In the genomic region with DNA sequence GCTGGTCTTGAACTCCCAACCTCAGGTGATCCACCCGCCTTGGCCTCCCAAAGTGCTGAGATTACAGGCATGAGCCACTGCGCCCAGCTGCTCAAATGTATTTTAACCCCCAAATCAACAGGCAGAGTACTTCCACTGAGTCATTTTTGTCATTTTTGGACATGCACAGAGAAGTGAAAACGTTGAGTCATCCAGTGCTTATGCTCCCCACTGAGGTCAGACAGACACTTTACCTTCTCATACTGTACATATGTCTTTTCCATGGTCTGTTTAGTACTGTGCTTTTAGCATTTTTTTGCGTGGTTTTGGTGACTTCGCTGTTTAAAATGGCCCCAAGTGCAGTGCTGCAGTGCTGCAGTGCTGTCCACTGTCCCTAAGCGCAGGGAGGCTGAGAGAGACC, we compare ENCODE assay signal across 8 cellular contexts.
DNase-seq lines count a peak whose midpoint lies in the region; ATAC-seq, FAIRE-seq and TF ChIP-seq lines count a peak whose summit lies in the region.
"Not testable (repeated sequence)": the region's sequence is repeated elsewhere in the genome, so short reads cannot be mapped to it uniquely, and the experiment has no call there.

No MANE protein-coding gene starts in this region.

- H3K27ac ChIP-seq in K562 (ENCODE audit: extremely low read depth, low read depth, low read length) = not testable (repeated sequence)

- H3K36me3 ChIP-seq in K562 (ENCODE audit: control insufficient read depth, insufficient read depth, low read length) = not testable (repeated sequence)

- H3K4me3 Mint-ChIP-seq in activated B cell treated with CpG ODN at 0.5 μM for 24 hours = not testable (repeated sequence)

- TF ChIP-seq CTCF in activated B cell treated with CpG ODN at 0.5 μM for 24 hours (IDR thresholded peaks at IDR 0.05); K562 (IDR thresholded peaks at IDR 0.05 in 2 of 3, conservative IDR thresholded peaks at IDR 0.05 in 1 of 3; ENCODE audit: insufficient read depth in 2 of 3, low read depth in 1 of 3, low read length in 3 of 3): not testable (repeated sequence)

- H3K9me3 ChIP-seq in K562 (replicated peaks; ENCODE audit: control insufficient read depth, insufficient read depth, low read depth, low read length) = not testable (repeated sequence)

- H2AFZ ChIP-seq in K562 (ENCODE audit: low read depth, low read length) = not testable (repeated sequence)

- not testable (repeated sequence) for TF ChIP-seq POLR2A in K562 (conservative IDR thresholded peaks at IDR 0.05)

- H3K27me3 ChIP-seq in K562 (ENCODE audit: control insufficient read depth in 2 of 2, insufficient read depth in 2 of 2, low read length in 2 of 2) = not testable (repeated sequence)

- POLR2A ChIA-PET in activated B cell treated with CpG ODN at 0.5 μM for 24 hours (lab: Charles Lee) (interaction anchor here (0.7 kb wide), 1 partner anchor 128 kb away, joined by 8 read pairs; no protein-coding TSS in a partner anchor), K562 (lab: Yijun Ruan, JAX) (interaction anchor here (0.6 kb wide), 1 partner anchor 113 kb away, joined by 3 read pairs; no protein-coding TSS in a partner anchor)

- not testable (repeated sequence) for H3K79me2 ChIP-seq in K562 (ENCODE audit: control insufficient read depth, insufficient read depth, low read length)

- H3K27me3 Mint-ChIP-seq in activated B cell treated with CpG ODN at 0.5 μM for 24 hours = not testable (repeated sequence)

- DNase-seq in Caki2 (ENCODE audit: low read depth) (peak; percentile 12), HT1080 (ENCODE audit: low read depth) (peak; percentile 80), K562 (ENCODE audit: extremely low read depth in 1 of 4, low spot score in 3 of 4) (peak in 1 of 4 experiments; percentile 41), skeletal muscle cell (ENCODE audit: low read depth) (peak; percentile 36)
- DNase-seq in activated B cell treated with CpG ODN at 0.5 μM for 24 hours = not testable (repeated sequence)

- ATAC-seq in GM18873 (IDR thresholded peaks at IDR 0.05; ENCODE audit: low FRiP score, unreplicated experiment) (peak; percentile 87), GM21576 (IDR thresholded peaks at IDR 0.05; ENCODE audit: unreplicated experiment) (peak; percentile 90), HG03025 (IDR thresholded peaks at IDR 0.05; ENCODE audit: low FRiP score, unreplicated experiment) (peak; percentile 74), activated B cell treated with CpG ODN at 0.5 μM for 24 hours (ENCODE audit: low read depth) (peak; percentile 77), K562 (peak; percentile 51; the same call in 1 of the 3 replicates)

- peak overlapping the region; percentile 47 for H3K27ac Mint-ChIP-seq in activated B cell treated with CpG ODN at 0.5 μM for 24 hours

- intact Hi-C loops in activated B cell treated with CpG ODN at 0.5 μM for 24 hours (cut with micrococcal nuclease); K562 (cut with micrococcal nuclease): not testable (repeated sequence)

- not testable (repeated sequence) for H3K4me1 Mint-ChIP-seq in activated B cell treated with CpG ODN at 0.5 μM for 24 hours

- H4K20me1 ChIP-seq in K562 (replicated peaks; ENCODE audit: control insufficient read depth, insufficient read depth, low read length) = not testable (repeated sequence)

- H3K36me3 Mint-ChIP-seq in activated B cell treated with CpG ODN at 0.5 μM for 24 hours (ENCODE audit: low read depth) = not testable (repeated sequence)

- not testable (repeated sequence) for H3K9ac ChIP-seq in K562 (ENCODE audit: insufficient read depth in 1 of 2, low read depth in 2 of 2, low read length in 2 of 2)

- not testable (repeated sequence) for TF ChIP-seq EP300 in K562 (IDR thresholded peaks at IDR 0.05; ENCODE audit: low read length)

- not testable (repeated sequence) for H3K4me3 ChIP-seq in K562; skeletal muscle cell (ENCODE audit: low read depth, low read length)

- not testable (repeated sequence) for FAIRE-seq in K562 (lab: Jason Lieb, UNC)

- CTCF ChIA-PET in activated B cell treated with CpG ODN at 0.5 μM for 24 hours (lab: Charles Lee) = interaction anchor here (3.6 kb wide), 1 partner anchor 167 kb away, joined by 25 read pairs; the partner anchor contains the start of genes TTC19 and ZSWIM7
- CTCF ChIA-PET in K562 (lab: Yijun Ruan, JAX; ENCODE audit: low intra/inter-chr PET ratio) = not testable (repeated sequence)

- not testable (repeated sequence) for H3K9me1 ChIP-seq in K562 (ENCODE audit: control insufficient read depth, insufficient read depth, low read length)

- not testable (repeated sequence) for BruUV-seq in K562 (replicated peaks; lab: Mats Ljungman, UMichigan)

- H3K4me2 ChIP-seq in K562 (ENCODE audit: insufficient read depth, low read length) = not testable (repeated sequence)

- WGBS in K562 (ENCODE audit: insufficient coverage, low coverage, missing lambda C conversion rate) = 17% methylated on average over 6 of the region's 6 CpGs

- in situ Hi-C loops in Caki2 (cut with HindIII; ENCODE audit: low pct_unique_long_range_greater_than_20kb, low sequenced_read_pairs) = not testable (repeated sequence)
- in situ Hi-C loops in K562 (cut with MboI) = loop anchor here (10.0 kb wide), 1 partner anchor 114 kb away; the partner anchor contains the start of gene ADORA2B

- not testable (repeated sequence) for TF ChIP-seq RAD21 in K562 (CRISPR knock-in tag; conservative IDR thresholded peaks at IDR 0.05 in 1 of 2, IDR thresholded peaks at IDR 0.05 in 1 of 2)

- not testable (repeated sequence) for H3K9me3 Mint-ChIP-seq in activated B cell treated with CpG ODN at 0.5 μM for 24 hours

- H3K4me1 ChIP-seq in K562 (replicated peaks in 1 of 2; ENCODE audit: control insufficient read depth in 2 of 2, insufficient read depth in 2 of 2, low read length in 2 of 2) = not testable (repeated sequence)

TF ChIP-seq in K562, 482 proteins besides CTCF, POLR2A, EP300 and RAD21:
- peak; percentile 54; the same call in 1 of the 2 replicates for TF ChIP-seq JUND (IDR thresholded peaks at IDR 0.05; ENCODE audit: borderline replicate concordance, low read depth, low read length)
- TF ChIP-seq JUND (tag; IDR thresholded peaks at IDR 0.05; ENCODE audit: borderline replicate concordance, low read depth, low read length); ATF3 (CRISPR knock-in tag; conservative IDR thresholded peaks at IDR 0.05): not testable (repeated sequence)
- peak; percentile 77 for TF ChIP-seq ZNF316 (IDR thresholded peaks at IDR 0.05)
- TF ChIP-seq ARID1B (IDR thresholded peaks at IDR 0.05) = peak; percentile 19; the same call in 1 of the 2 replicates
- peak; percentile 60 for TF ChIP-seq ATF3 (IDR thresholded peaks at IDR 0.05)
- TF ChIP-seq C11orf30 (IDR thresholded peaks at IDR 0.05; ENCODE audit: low read depth) = peak; percentile 68
- TF ChIP-seq FOSL1 (tag; conservative IDR thresholded peaks at IDR 0.05) = peak; percentile 42; the same call in 1 of the 2 replicates
- peak; percentile 14; the same call in 1 of the 2 replicates for TF ChIP-seq MAFF (IDR thresholded peaks at IDR 0.05; ENCODE audit: low read length)
- peak; percentile 25; the same call in 1 of the 2 replicates for TF ChIP-seq SMARCE1 (IDR thresholded peaks at IDR 0.05)
- peak; percentile 72 for TF ChIP-seq NFE2 (IDR thresholded peaks at IDR 0.05; ENCODE audit: low read depth)
- TF ChIP-seq MAFG (tag; conservative IDR thresholded peaks at IDR 0.05) = peak; percentile 70
